In genomic region chr2:101124684-101125366, GRCh38 we compare ENCODE assay signal across 9 cellular contexts. TPM values are rescaled to one million over a fixed set of nuclear protein-coding genes. Genes with fewer than 3 reads are reported as not detected.
DNase-seq lines count a peak whose midpoint lies in the region; ATAC-seq and TF ChIP-seq lines count a peak whose summit lies in the region.
"Had no signal": no experiment of that assay in that cellular context is flagged by ENCODE, and none has a peak within 500 bp of the region (broad histone marks: within the 10 kb centered on the region; RNA-seq: fewer than 3 reads in every experiment).

No MANE protein-coding gene starts in this region.

- peak overlapping the region in 8 of 11 experiments; percentile 4 to 31 (median 16); a peak in 8 of 22 replicates for H3K27ac ChIP-seq in BLaER1 treated with 17β-estradiol and CSF1 and Interleukin-3, amounts not matched to agents 10 nM and 100 nM
- H3K27ac ChIP-seq in RWPE1: peak overlapping the region; percentile 91

- H3K9ac ChIP-seq in BLaER1 treated with 17β-estradiol and CSF1 and Interleukin-3, amounts not matched to agents 10 nM and 100 nM: peak overlapping the region in 5 of 11 experiments; percentile 1 to 32 (median 12); a peak in 4 of 22 replicates

- peak overlapping the region; percentile 7 for H3K4me3 Mint-ChIP-seq in osteocyte (ENCODE audit: unreplicated experiment)

- no peak for TF ChIP-seq CTCF in RWPE1 (conservative IDR thresholded peaks at IDR 0.05; ENCODE audit: low read depth)
- no peak for TF ChIP-seq CTCF in osteocyte (IDR thresholded peaks at IDR 0.05)

- CTCF ChIA-PET in RWPE1 (lab: Yijun Ruan, JAX): interaction anchor here (0.6 kb wide), 1 partner anchor 1598 kb away, joined by 3 read pairs; no protein-coding TSS in a partner anchor

- POLR2A ChIA-PET in RWPE1 (lab: Yijun Ruan, JAX; ENCODE audit: low non-redundant PET): interaction anchor here (0.6 to 1.2 kb wide), 3 partner anchors 25 to 121 kb away, joined by 3 to 4 read pairs (median 3); no protein-coding TSS in a partner anchor

- H3K4me2 ChIP-seq in BLaER1 treated with 17β-estradiol and CSF1 and Interleukin-3, amounts not matched to agents 10 nM and 100 nM: peak overlapping the region; percentile 53 to 90 (median 71)

- no peaks in the 10 kb centered on the region for H3K36me3 Mint-ChIP-seq in osteocyte (ENCODE audit: unreplicated experiment)

- H3K9me3 Mint-ChIP-seq in osteocyte (ENCODE audit: unreplicated experiment): no peaks in the 10 kb centered on the region

- peak; percentile 97 for DNase-seq in RWPE1 (ENCODE audit: low spot score)
- peak; percentile 83 for DNase-seq in fibroblast of the conjunctiva (ENCODE audit: low read depth)
- no peak for DNase-seq in osteocyte (ENCODE audit: extremely low spot score, unreplicated experiment)
- DNase-seq in activated CD4-positive, CD25-positive, alpha-beta regulatory T cell (lab: John Stamatoyannopoulos, UW): no peak
- DNase-seq: activated CD4-positive, alpha-beta T cell treated with anti-CD3 and anti-CD28 coated beads, Interleukin-2, amount 50 U/mL, for 48 hours had no signal

- no peaks in the 10 kb centered on the region for H3K9me3 ChIP-seq in BLaER1 treated with 17β-estradiol and CSF1 and Interleukin-3, amounts not matched to agents 10 nM and 100 nM (replicated peaks in 1 of 11)

- H3K27ac Mint-ChIP-seq in osteocyte (ENCODE audit: unreplicated experiment): peak overlapping the region; percentile 80

- peaks cover 66% of the 10 kb centered on the region for H3K4me1 Mint-ChIP-seq in osteocyte (ENCODE audit: unreplicated experiment)

- ATAC-seq in HG03354 (IDR thresholded peaks at IDR 0.05; ENCODE audit: poor library complexity, severe bottlenecking, unreplicated experiment) (no peak), HG02884 (IDR thresholded peaks at IDR 0.05; ENCODE audit: unreplicated experiment) (no peak), HG02973 (IDR thresholded peaks at IDR 0.05; ENCODE audit: unreplicated experiment) (no peak)

- H3K4me1 ChIP-seq in BLaER1 treated with 17β-estradiol and CSF1 and Interleukin-3, amounts not matched to agents 10 nM and 100 nM: peaks cover 16 to 62% (median 29%) of the 10 kb centered on the region in 10 experiments

- H3K27me3 ChIP-seq in BLaER1 treated with 17β-estradiol and CSF1 and Interleukin-3, amounts not matched to agents 10 nM and 100 nM: no peaks in the 10 kb centered on the region

- peak overlapping the region in 1 of 10 experiments; percentile 4; a peak in 1 of 20 replicates for H3K4me3 ChIP-seq in BLaER1 treated with 17β-estradiol and CSF1 and Interleukin-3, amounts not matched to agents 10 nM and 100 nM

- H4K20me1 ChIP-seq in BLaER1 treated with 17β-estradiol and CSF1 and Interleukin-3, amounts not matched to agents 10 nM and 100 nM: peaks cover 0 to 98% (median 0%) of the 10 kb centered on the region in 11 experiments; a peak in 6 of 22 replicates

- peaks cover 0 to 14% (median 0%) of the 10 kb centered on the region in 11 experiments; a peak in 3 of 22 replicates for H3K36me3 ChIP-seq in BLaER1 treated with 17β-estradiol and CSF1 and Interleukin-3, amounts not matched to agents 10 nM and 100 nM

- no peaks in the 10 kb centered on the region for H3K27me3 Mint-ChIP-seq in osteocyte (ENCODE audit: unreplicated experiment)

RNA-seq across cellular contexts. Expression of gene TBC1D8, which starts 26.4 kb away (rescaled TPM):
- 15.2 and 16.3 TPM in 2 replicates for total RNA-seq in osteocyte

Comparison
In these comparisons a context has a peak if more than half of its experiments do, and no peak if none do; other contexts are left out.
1. DNase-seq: peak in RWPE1 (single experiment) and fibroblast of the conjunctiva (single experiment); none in osteocyte (single experiment) and activated CD4-positive, CD25-positive, alpha-beta regulatory T cell (0 of 4).